ENCODE assay signal across 1 cellular context in genomic region chr1:168090395-168090794, GRCh38.
TF ChIP-seq lines count a peak whose summit lies in the region.

No MANE protein-coding gene starts in this region.

TF ChIP-seq in H1, 55 proteins besides CTCF, POLR2A, EP300 and RAD21:
- no peak for TF ChIP-seq FOSL1 (IDR thresholded peaks at IDR 0.05; ENCODE audit: insufficient read depth, low read depth, low read length)
- no peak for TF ChIP-seq POLR2AphosphoS5 (IDR thresholded peaks at IDR 0.05; ENCODE audit: low read depth, low read length)
- TF ChIP-seq BCL11A (IDR thresholded peaks at IDR 0.05; ENCODE audit: low read depth in 2 of 2, low read length in 2 of 2): no peak
- no peak for TF ChIP-seq GABPA (IDR thresholded peaks at IDR 0.05; ENCODE audit: borderline replicate concordance, insufficient read depth, low read length)
- no peak for TF ChIP-seq KDM5A (IDR thresholded peaks at IDR 0.05; ENCODE audit: low read length)
